ENCODE assay signal across 11 cellular contexts in genomic region chr5:41414598-41414997, GRCh38.
A peak's percentile ranks its signal among the peaks of the same experiment; 100 is the strongest.
DNase-seq lines count a peak whose midpoint lies in the region; ATAC-seq and TF ChIP-seq lines count a peak whose summit lies in the region.
"Had no signal": no experiment of that assay in that cellular context is flagged by ENCODE, and none has a peak within 500 bp of the region (broad histone marks: within the 10 kb centered on the region; RNA-seq: fewer than 3 reads in every experiment).

No MANE protein-coding gene starts in this region.

- no TSS peak for BruUV-seq in IMR-90 (replicated peaks; lab: Mats Ljungman, UMichigan)

- H3K56ac ChIP-seq in IMR-90 (ENCODE audit: extremely low read depth, insufficient read depth, low read length), result no peak overlapping the region

- no peak overlapping the region for H3K27ac ChIP-seq in IMR-90 (ENCODE audit: insufficient read depth, low read length)
- H3K27ac ChIP-seq: stomach had no signal

- H2BK5ac ChIP-seq in IMR-90 (ENCODE audit: low read depth, low read length, poor library complexity, severe bottlenecking), result peak overlapping the region; percentile 82

- no peak overlapping the region for H2BK15ac ChIP-seq in IMR-90 (ENCODE audit: low read depth, low read length)

- no peak overlapping the region for H4K91ac ChIP-seq in IMR-90 (ENCODE audit: insufficient read depth, low read depth, low read length)

- intact Hi-C loops in IMR-90 (cut with micrococcal nuclease), result loop anchor here (5.0 kb wide), 1 partner anchor 137 kb away; no protein-coding TSS in a partner anchor

- H3K27me3 ChIP-seq in IMR-90 (ENCODE audit: control insufficient read depth, insufficient read depth, low read length), result no peaks in the 10 kb centered on the region
- H3K27me3 ChIP-seq: stomach had no signal

- POLR2A ChIA-PET in IMR-90 (lab: Charles Lee; ENCODE audit: unreplicated experiment), result no interaction called here

- no CpG with 5 or more reads among the region's 2 CpGs for WGBS in IMR-90 (ENCODE audit: extremely low coverage in 2 of 2, insufficient read length in 1 of 2), 2 experiments

- no peaks in the 10 kb centered on the region for H4K20me1 ChIP-seq in IMR-90 (ENCODE audit: insufficient read depth, low read length)

- in situ Hi-C loops in IMR-90 (cut with MboI; ENCODE audit: low sequenced_read_pairs), result no loop called here

- H3K18ac ChIP-seq in IMR-90 (ENCODE audit: low read depth, low read length), result no peak overlapping the region

- no peak for TF ChIP-seq RAD21 in IMR-90 (IDR thresholded peaks at IDR 0.05; ENCODE audit: low read length)

- no peak overlapping the region for H2AK9ac ChIP-seq in IMR-90 (replicated peaks; ENCODE audit: low read depth, low read length, poor library complexity)

- TF ChIP-seq POLR2A in IMR-90 (IDR thresholded peaks at IDR 0.05; ENCODE audit: low read depth, low read length), result no peak

- no peaks in the 10 kb centered on the region for H3K36me3 ChIP-seq in IMR-90 (ENCODE audit: control insufficient read depth, insufficient read depth, low read length)
- H3K36me3 ChIP-seq: stomach had no signal

- H3K4me3 ChIP-seq in IMR-90 (ENCODE audit: insufficient read depth, low read depth, low read length), result no peak overlapping the region
- H3K4me3 ChIP-seq: stomach had no signal

- H2AK5ac ChIP-seq in IMR-90 (ENCODE audit: low read depth, low read length), result no peak overlapping the region

- CTCF ChIA-PET in IMR-90 (lab: Yijun Ruan, JAX), result no interaction called here

- no peak for TF ChIP-seq CTCF in IMR-90 (conservative IDR thresholded peaks at IDR 0.05; ENCODE audit: low read depth, low read length)

- no peak overlapping the region for H3K4ac ChIP-seq in IMR-90 (ENCODE audit: low read depth, low read length)

- ATAC-seq in IMR-90 (ENCODE audit: low read depth), result peak; percentile 78

- H3K4me1 ChIP-seq in IMR-90 (ENCODE audit: control insufficient read depth, insufficient read depth, low read length), result peaks cover 4% of the 10 kb centered on the region
- H3K4me1 ChIP-seq: stomach had no signal

- H4K5ac ChIP-seq in IMR-90 (ENCODE audit: low read depth, low read length), result no peak overlapping the region

- H3K9me3 ChIP-seq in IMR-90 (ENCODE audit: control insufficient read depth, insufficient read depth, low read length), result no peaks in the 10 kb centered on the region
- H3K9me3 ChIP-seq: stomach had no signal

- no peaks in the 10 kb centered on the region; the same call in 1 of the 2 replicates for H3K9me1 ChIP-seq in IMR-90 (ENCODE audit: insufficient read depth, low read length)

- H2AFZ ChIP-seq in IMR-90 (replicated peaks; ENCODE audit: low read length, poor library complexity), result no peak overlapping the region

- H2BK20ac ChIP-seq in IMR-90 (ENCODE audit: low read depth, low read length), result no peak overlapping the region

- H3K23ac ChIP-seq in IMR-90 (ENCODE audit: low read depth, low read length), result no peak overlapping the region

- no peak overlapping the region for H3K14ac ChIP-seq in IMR-90 (replicated peaks; ENCODE audit: low read depth, low read length)

- H2BK120ac ChIP-seq in IMR-90 (ENCODE audit: low read depth, low read length), result no peak overlapping the region

- DNase-seq in EH (ENCODE audit: low read depth) (peak; percentile 97), IMR-90 (peak; percentile 96), dermis blood vessel endothelial cell (peak; percentile 15), mucosa of gallbladder (ENCODE audit: low spot score) (peak; percentile 46), cerebellum (ENCODE audit: low spot score) (no peak)
- no peak for DNase-seq in stimulated activated CD4-positive, alpha-beta T cell treated with anti-CD3 and anti-CD28 coated beads, Interleukin-4, amount 100 ng/mL, for 1 hour
- no peak for DNase-seq in activated CD4-positive, alpha-beta T cell treated with anti-CD3 and anti-CD28 coated beads, Interleukin-2, amount 50 U/mL, for 48 hours
- no peak for DNase-seq in activated effector memory CD4-positive, alpha-beta T cell treated with Interleukin-2 at 50 U/mL for 16 hours
- DNase-seq: activated CD8-positive, alpha-beta memory T cell treated with anti-CD3 and anti-CD28 coated beads, Interleukin-2, amount 50 U/mL, for 48 hours; RPMI8226; stomach had no signal

- dilution Hi-C loops in IMR-90 (cut with HindIII; ENCODE audit: low sequenced_read_pairs, unreplicated experiment), result no loop called here

- H3K79me1 ChIP-seq in IMR-90 (ENCODE audit: low read depth in 1 of 2, low read length in 2 of 2), result no peaks in the 10 kb centered on the region

- no peak overlapping the region for H3K4me2 ChIP-seq in IMR-90 (ENCODE audit: low read depth, low read length)

- no peak overlapping the region for H4K8ac ChIP-seq in IMR-90 (ENCODE audit: low read depth in 2 of 2, low read length in 2 of 2)

- H3K9ac ChIP-seq in IMR-90 (ENCODE audit: low read depth, low read length), result no peak overlapping the region

TF ChIP-seq in IMR-90, 13 proteins besides CTCF, POLR2A, EP300 and RAD21:
- TF ChIP-seq FOS (IDR thresholded peaks at IDR 0.05; ENCODE audit: low read depth, low read length), result peak; percentile 97
- no peak for TF ChIP-seq NFE2L2 (IDR thresholded peaks at IDR 0.05; ENCODE audit: low read depth, low read length)
- no peak for TF ChIP-seq CHD1 (IDR thresholded peaks at IDR 0.05; ENCODE audit: low read depth, low read length)
- TF ChIP-seq RFX5 (IDR thresholded peaks at IDR 0.05; ENCODE audit: low read depth, low read length), result no peak
- no peak for TF ChIP-seq SMC3 (IDR thresholded peaks at IDR 0.05; ENCODE audit: low read depth, low read length)
- peak; percentile 95 for TF ChIP-seq CEBPB (IDR thresholded peaks at IDR 0.05; ENCODE audit: low read depth, low read length)
- TF ChIP-seq MAFK (IDR thresholded peaks at IDR 0.05; ENCODE audit: low read depth, low read length), result no peak
- no peak for TF ChIP-seq ELK1 (IDR thresholded peaks at IDR 0.05; ENCODE audit: borderline replicate concordance, low read depth, low read length)
- peak; percentile 50; the same call in 1 of the 2 replicates for TF ChIP-seq BHLHE40 (IDR thresholded peaks at IDR 0.05; ENCODE audit: low read depth, low read length)
- no peak for TF ChIP-seq MAZ (IDR thresholded peaks at IDR 0.05; ENCODE audit: borderline replicate concordance, low read depth, low read length)

Comparison
In these comparisons a context has a peak if more than half of its experiments do, and no peak if none do; other contexts are left out.
1. DNase-seq: peak in EH (single experiment), IMR-90 (single experiment), dermis blood vessel endothelial cell (single experiment) and mucosa of gallbladder (single experiment); none in stimulated activated CD4-positive, alpha-beta T cell treated with anti-CD3 and anti-CD28 coated beads, Interleukin-4, amount 100 ng/mL, for 1 hour (single experiment), activated CD4-positive, alpha-beta T cell treated with anti-CD3 and anti-CD28 coated beads, Interleukin-2, amount 50 U/mL, for 48 hours (0 of 2), cerebellum (single experiment) and activated effector memory CD4-positive, alpha-beta T cell treated with Interleukin-2 at 50 U/mL for 16 hours (single experiment).